Comparison of ENCODE assay signal across 15 cellular contexts in the genomic region with DNA sequence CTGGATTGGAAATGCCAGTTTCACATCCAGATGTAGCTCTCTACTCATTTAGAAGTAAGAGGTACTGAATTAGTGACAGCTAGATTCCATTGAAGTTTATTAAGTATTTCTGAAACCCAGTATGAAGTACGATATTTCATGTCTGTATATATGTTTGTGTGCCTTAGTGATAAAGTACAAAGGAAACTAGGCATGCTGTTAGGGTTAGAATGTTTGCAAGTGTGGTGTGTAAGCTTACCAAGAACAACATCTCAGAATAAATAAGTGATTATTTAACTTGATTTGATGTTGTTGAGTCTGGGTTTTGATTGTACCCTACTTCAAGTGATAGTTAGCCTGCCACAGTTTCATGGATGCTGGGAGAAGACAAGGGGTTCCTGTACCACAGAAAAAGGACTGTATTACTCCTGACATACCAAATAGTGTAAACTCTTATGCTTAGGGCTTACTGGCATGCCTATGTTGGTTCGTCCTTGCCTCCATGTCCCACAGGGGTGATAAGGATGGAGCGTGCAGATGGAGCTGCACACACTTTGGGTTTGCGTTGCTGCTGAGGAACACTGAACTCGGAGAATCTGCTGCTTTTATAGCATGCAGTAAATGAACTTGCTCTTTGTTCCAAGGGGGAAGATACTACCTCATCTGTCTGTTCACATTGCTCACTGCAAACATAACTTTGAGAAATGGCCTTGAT. TPM values are rescaled to one million over a fixed set of nuclear protein-coding genes. Genes with fewer than 3 reads are reported as not detected.
DNase-seq lines count a peak whose midpoint lies in the region; ATAC-seq and TF ChIP-seq lines count a peak whose summit lies in the region.
"Had no signal": no experiment of that assay in that cellular context is flagged by ENCODE, and none has a peak within 500 bp of the region (broad histone marks: within the 10 kb centered on the region; RNA-seq: fewer than 3 reads in every experiment).

No MANE protein-coding gene starts in this region.

- ATAC-seq in HG03565 (IDR thresholded peaks at IDR 0.05; ENCODE audit: unreplicated experiment) = no peak
- ATAC-seq: HCT116 had no signal

- peaks cover 73% of the 10 kb centered on the region for H3F3A ChIP-seq in GM23248 (ENCODE audit: insufficient read depth)
- H3F3A ChIP-seq in smooth muscle cell (ENCODE audit: low read depth) = peaks cover 71% of the 10 kb centered on the region

- TF ChIP-seq CTCF in ascending aorta (IDR thresholded peaks at IDR 0.05) = no peak
- no peak for TF ChIP-seq CTCF in smooth muscle cell (IDR thresholded peaks at IDR 0.05; ENCODE audit: borderline replicate concordance, insufficient read depth, poor library complexity, severe bottlenecking)
- no peak for TF ChIP-seq CTCF in GM20000 (IDR thresholded peaks at IDR 0.05; ENCODE audit: extremely low read depth, missing control alignments)

- peaks cover 71% of the 10 kb centered on the region for H3K4me1 ChIP-seq in GM23248 (ENCODE audit: insufficient read depth)
- peaks cover 0 to 25% of the 10 kb centered on the region in 2 donors for H3K4me1 ChIP-seq in ascending aorta
- H3K4me1 ChIP-seq in mesodermal cell (ENCODE audit: control insufficient read depth, insufficient read depth, low read length, poor library complexity, severe bottlenecking) = peaks cover 38% of the 10 kb centered on the region
- H3K4me1 ChIP-seq in smooth muscle cell (ENCODE audit: low read depth) = peaks cover 57% of the 10 kb centered on the region

- peak overlapping the region; percentile 70 for H3K4me2 ChIP-seq in GM23248 (ENCODE audit: unreplicated experiment)
- H3K4me2 ChIP-seq in smooth muscle cell = peak overlapping the region; percentile 60

- H4K20me1 ChIP-seq in GM23248 (ENCODE audit: insufficient read depth) (no peaks in the 10 kb centered on the region), smooth muscle cell (ENCODE audit: low read depth) (peaks cover 95% of the 10 kb centered on the region)

- H3K9me3 ChIP-seq in GM23248 (ENCODE audit: low read depth) (no peaks in the 10 kb centered on the region), ascending aorta (no peaks in the 10 kb centered on the region), mesodermal cell (ENCODE audit: control insufficient read depth, low read length) (peaks cover 9% of the 10 kb centered on the region), smooth muscle cell (replicated peaks; ENCODE audit: low read depth) (no peaks in the 10 kb centered on the region)
- H3K9me3 ChIP-seq: BE2C, body of pancreas had no signal

- intact Hi-C loops in ascending aorta (cut with DNase I) = loop anchor here (5.0 kb wide), 1 partner anchor 41 kb away; no protein-coding TSS in a partner anchor
- intact Hi-C loops in activated CD4-positive, alpha-beta T cell treated with anti-CD3 and anti-CD28 coated beads, Interleukin-2, amount 10 ng/mL, durations not matched to agents 24 days and 14 days (cut with micrococcal nuclease) = no loop called here

- in situ Hi-C loops in GM23248 (cut with MboI) = no loop called here

- H3K27ac ChIP-seq in GM23248 (peak overlapping the region; percentile 95), ascending aorta (peak overlapping the region; percentile 54 to 59), mesodermal cell (ENCODE audit: low read depth, low read length, severe bottlenecking) (peak overlapping the region; percentile 92), smooth muscle cell (ENCODE audit: low read depth) (peak overlapping the region; percentile 96)

- H3K36me3 Mint-ChIP-seq in activated CD4-positive, alpha-beta T cell treated with anti-CD3 and anti-CD28 coated beads, Interleukin-2, amount 10 ng/mL, durations not matched to agents 24 days and 14 days (ENCODE audit: low read depth) = peaks cover 23% of the 10 kb centered on the region

- no peaks in the 10 kb centered on the region for H3K9me2 ChIP-seq in GM23248 (ENCODE audit: insufficient read depth)

- WGBS in GM23248 (ENCODE audit: low coverage in 1 of 2, low lambda C conversion rate in 2 of 2, missing lambda C conversion rate in 2 of 2), 2 experiments = 80 to 83% methylated on average over 5 of the region's 5 CpGs
- WGBS in mesodermal cell (ENCODE audit: insufficient coverage in 2 of 2), 2 experiments = 94 to 97% methylated on average over 2 to 4 of the region's 5 CpGs
- 81% methylated on average over 5 of the region's 5 CpGs for WGBS in smooth muscle cell (ENCODE audit: low lambda C conversion rate)

- no peak overlapping the region for H3K4me3 Mint-ChIP-seq in activated CD4-positive, alpha-beta T cell treated with anti-CD3 and anti-CD28 coated beads, Interleukin-2, amount 10 ng/mL, durations not matched to agents 24 days and 14 days
- H3K4me3 Mint-ChIP-seq: nephron progenitor cell had no signal

- H3K27me3 ChIP-seq in GM23248 (replicated peaks; ENCODE audit: insufficient read depth) = no peaks in the 10 kb centered on the region
- no peaks in the 10 kb centered on the region for H3K27me3 ChIP-seq in ascending aorta
- H3K27me3 ChIP-seq in smooth muscle cell (ENCODE audit: low read depth) = no peaks in the 10 kb centered on the region
- H3K27me3 ChIP-seq: BE2C, body of pancreas had no signal

- no peaks in the 10 kb centered on the region for H3K27me3 Mint-ChIP-seq in activated CD4-positive, alpha-beta T cell treated with anti-CD3 and anti-CD28 coated beads, Interleukin-2, amount 10 ng/mL, durations not matched to agents 24 days and 14 days

- DNase-seq in GM23248 = no peak
- DNase-seq in ascending aorta (ENCODE audit: low spot score in 2 of 2) = no peak
- DNase-seq in smooth muscle cell (lab: John Stamatoyannopoulos, UW; ENCODE audit: unreplicated experiment) = no peak
- no peak for DNase-seq in GM20000 (ENCODE audit: low spot score)
- no peak for DNase-seq in NCI-H510A (lab: John Stamatoyannopoulos, UW)
- DNase-seq in activated CD4-positive, alpha-beta T cell treated with anti-CD3 and anti-CD28 coated beads, Interleukin-2, amount 10 ng/mL, durations not matched to agents 24 days and 14 days = no peak
- DNase-seq: activated gamma-delta T cell, BE2C, MV-4-11, NCI-H774, nephron progenitor cell had no signal

- H3K4me1 Mint-ChIP-seq in activated CD4-positive, alpha-beta T cell treated with anti-CD3 and anti-CD28 coated beads, Interleukin-2, amount 10 ng/mL, durations not matched to agents 24 days and 14 days = peaks cover 27% of the 10 kb centered on the region

- H2AFZ ChIP-seq in GM23248 = no peak overlapping the region
- H2AFZ ChIP-seq in smooth muscle cell (ENCODE audit: low read depth) = no peak overlapping the region

- peak overlapping the region; percentile 31 for H3K4me3 ChIP-seq in GM23248
- H3K4me3 ChIP-seq in ascending aorta = no peak overlapping the region
- no peak overlapping the region for H3K4me3 ChIP-seq in mesodermal cell (ENCODE audit: extremely low read depth, insufficient read depth, low read length, poor library complexity, severe bottlenecking)
- no peak overlapping the region for H3K4me3 ChIP-seq in smooth muscle cell
- H3K4me3 ChIP-seq: body of pancreas had no signal

- peak overlapping the region; percentile 75 for H3K9ac ChIP-seq in GM23248
- H3K9ac ChIP-seq in smooth muscle cell (ENCODE audit: low read depth) = peak overlapping the region; percentile 71

- H3K9me3 Mint-ChIP-seq in activated CD4-positive, alpha-beta T cell treated with anti-CD3 and anti-CD28 coated beads, Interleukin-2, amount 10 ng/mL, durations not matched to agents 24 days and 14 days = no peaks in the 10 kb centered on the region

- H3K27ac Mint-ChIP-seq in activated CD4-positive, alpha-beta T cell treated with anti-CD3 and anti-CD28 coated beads, Interleukin-2, amount 10 ng/mL, durations not matched to agents 24 days and 14 days = no peak overlapping the region
- H3K27ac Mint-ChIP-seq: nephron progenitor cell had no signal

- peaks cover 96% of the 10 kb centered on the region for H3K79me2 ChIP-seq in GM23248 (ENCODE audit: insufficient read depth)
- H3K79me2 ChIP-seq in smooth muscle cell (ENCODE audit: low read depth) = peaks cover 96% of the 10 kb centered on the region

- H3K36me3 ChIP-seq in GM23248 (ENCODE audit: low read depth) (0 out of 2 replicates have a peak, but pooled peaks cover 10% of the 10 kb centered on the region), ascending aorta (no peaks in the 10 kb centered on the region), mesodermal cell (ENCODE audit: control insufficient read depth, insufficient read depth, low read length) (peaks cover 30% of the 10 kb centered on the region), smooth muscle cell (ENCODE audit: low read depth) (no peaks in the 10 kb centered on the region)
- H3K36me3 ChIP-seq: BE2C had no signal

RNA-seq across cellular contexts. Expression of gene FNDC3B, which starts 43.6 kb away (rescaled TPM):
- total RNA-seq in GM23248 (2014; rRNA removed; shearing (Covaris generic)) = 123 and 128 TPM in 2 replicates
- polyA plus RNA-seq in GM23248 (2016; fragmentation: Nextera tagmentation; extraction: Ambion mirVana) (85.5 and 95.7 TPM in 2 replicates), smooth muscle cell (149 and 161 TPM in 2 replicates)
- total RNA-seq in ascending aorta (54.9 TPM), smooth muscle cell (265 and 294 TPM in 2 replicates)
- polyA plus RNA-seq in mesodermal cell (2013, experiment 1 of 2) = 65.4 TPM
- polyA plus RNA-seq in mesodermal cell (2013, experiment 2 of 2) = 55.8 TPM
- total RNA-seq in activated CD4-positive, alpha-beta T cell treated with anti-CD3 and anti-CD28 coated beads, Interleukin-2, amount 10 ng/mL, durations not matched to agents 24 days and 14 days = 19.6 and 19.9 TPM in 2 replicates
